Comparison of ENCODE assay signal across 1 cellular context in the genomic region with DNA sequence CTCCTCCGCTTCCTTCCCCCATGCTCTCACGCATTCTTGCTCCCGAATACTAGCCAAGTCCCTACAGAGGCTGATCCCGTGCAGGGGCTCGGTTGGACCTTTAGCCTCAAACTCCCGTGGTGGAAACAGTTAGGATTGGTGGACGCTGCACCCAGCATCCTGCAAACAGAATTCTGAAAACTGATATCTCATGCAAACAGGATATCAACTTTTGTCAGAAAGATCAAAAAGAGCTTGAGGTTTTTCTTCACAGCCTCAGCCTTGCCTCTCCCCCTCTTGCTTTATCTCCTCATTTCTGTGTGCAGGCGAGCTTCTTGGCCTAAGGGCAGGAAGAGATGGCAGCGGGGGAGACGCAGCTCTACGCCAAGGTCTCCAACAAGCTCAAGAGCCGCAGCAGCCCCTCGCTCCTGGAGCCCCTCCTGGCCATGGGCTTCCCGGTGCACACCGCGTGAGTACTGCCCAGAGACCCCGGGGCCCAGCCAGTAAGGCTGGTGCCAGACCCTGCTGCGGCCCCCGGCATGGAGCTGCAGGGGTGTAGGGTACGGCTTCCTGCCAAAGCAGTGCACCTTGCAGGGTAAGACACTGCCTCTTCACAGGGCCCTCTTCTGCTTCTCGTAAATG.
TF ChIP-seq lines count a peak whose summit lies in the region.

A gene with protein sequence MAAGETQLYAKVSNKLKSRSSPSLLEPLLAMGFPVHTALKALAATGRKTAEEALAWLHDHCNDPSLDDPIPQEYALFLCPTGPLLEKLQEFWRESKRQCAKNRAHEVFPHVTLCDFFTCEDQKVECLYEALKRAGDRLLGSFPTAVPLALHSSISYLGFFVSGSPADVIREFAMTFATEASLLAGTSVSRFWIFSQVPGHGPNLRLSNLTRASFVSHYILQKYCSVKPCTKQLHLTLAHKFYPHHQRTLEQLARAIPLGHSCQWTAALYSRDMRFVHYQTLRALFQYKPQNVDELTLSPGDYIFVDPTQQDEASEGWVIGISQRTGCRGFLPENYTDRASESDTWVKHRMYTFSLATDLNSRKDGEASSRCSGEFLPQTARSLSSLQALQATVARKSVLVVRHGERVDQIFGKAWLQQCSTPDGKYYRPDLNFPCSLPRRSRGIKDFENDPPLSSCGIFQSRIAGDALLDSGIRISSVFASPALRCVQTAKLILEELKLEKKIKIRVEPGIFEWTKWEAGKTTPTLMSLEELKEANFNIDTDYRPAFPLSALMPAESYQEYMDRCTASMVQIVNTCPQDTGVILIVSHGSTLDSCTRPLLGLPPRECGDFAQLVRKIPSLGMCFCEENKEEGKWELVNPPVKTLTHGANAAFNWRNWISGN (plus strand): TSS at position 292 of the 621 bp plus-strand sequence. CDS start 44 bp downstream, at position 336.

TF ChIP-seq in K562, 482 proteins besides CTCF, POLR2A, EP300 and RAD21 (continues in another document):
- TF ChIP-seq SNIP1 (IDR thresholded peaks at IDR 0.05; ENCODE audit: low read depth), result no peak
- TF ChIP-seq, protein P1, sequence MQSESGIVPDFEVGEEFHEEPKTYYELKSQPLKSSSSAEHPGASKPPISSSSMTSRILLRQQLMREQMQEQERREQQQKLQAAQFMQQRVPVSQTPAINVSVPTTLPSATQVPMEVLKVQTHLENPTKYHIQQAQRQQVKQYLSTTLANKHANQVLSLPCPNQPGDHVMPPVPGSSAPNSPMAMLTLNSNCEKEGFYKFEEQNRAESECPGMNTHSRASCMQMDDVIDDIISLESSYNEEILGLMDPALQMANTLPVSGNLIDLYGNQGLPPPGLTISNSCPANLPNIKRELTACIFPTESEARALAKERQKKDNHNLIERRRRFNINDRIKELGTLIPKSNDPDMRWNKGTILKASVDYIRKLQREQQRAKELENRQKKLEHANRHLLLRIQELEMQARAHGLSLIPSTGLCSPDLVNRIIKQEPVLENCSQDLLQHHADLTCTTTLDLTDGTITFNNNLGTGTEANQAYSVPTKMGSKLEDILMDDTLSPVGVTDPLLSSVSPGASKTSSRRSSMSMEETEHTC (IDR thresholded peaks at IDR 0.05), result 0 out of 2 replicates have a peak, but pooled peaks have one; percentile 27
- TF ChIP-seq, protein P2, sequence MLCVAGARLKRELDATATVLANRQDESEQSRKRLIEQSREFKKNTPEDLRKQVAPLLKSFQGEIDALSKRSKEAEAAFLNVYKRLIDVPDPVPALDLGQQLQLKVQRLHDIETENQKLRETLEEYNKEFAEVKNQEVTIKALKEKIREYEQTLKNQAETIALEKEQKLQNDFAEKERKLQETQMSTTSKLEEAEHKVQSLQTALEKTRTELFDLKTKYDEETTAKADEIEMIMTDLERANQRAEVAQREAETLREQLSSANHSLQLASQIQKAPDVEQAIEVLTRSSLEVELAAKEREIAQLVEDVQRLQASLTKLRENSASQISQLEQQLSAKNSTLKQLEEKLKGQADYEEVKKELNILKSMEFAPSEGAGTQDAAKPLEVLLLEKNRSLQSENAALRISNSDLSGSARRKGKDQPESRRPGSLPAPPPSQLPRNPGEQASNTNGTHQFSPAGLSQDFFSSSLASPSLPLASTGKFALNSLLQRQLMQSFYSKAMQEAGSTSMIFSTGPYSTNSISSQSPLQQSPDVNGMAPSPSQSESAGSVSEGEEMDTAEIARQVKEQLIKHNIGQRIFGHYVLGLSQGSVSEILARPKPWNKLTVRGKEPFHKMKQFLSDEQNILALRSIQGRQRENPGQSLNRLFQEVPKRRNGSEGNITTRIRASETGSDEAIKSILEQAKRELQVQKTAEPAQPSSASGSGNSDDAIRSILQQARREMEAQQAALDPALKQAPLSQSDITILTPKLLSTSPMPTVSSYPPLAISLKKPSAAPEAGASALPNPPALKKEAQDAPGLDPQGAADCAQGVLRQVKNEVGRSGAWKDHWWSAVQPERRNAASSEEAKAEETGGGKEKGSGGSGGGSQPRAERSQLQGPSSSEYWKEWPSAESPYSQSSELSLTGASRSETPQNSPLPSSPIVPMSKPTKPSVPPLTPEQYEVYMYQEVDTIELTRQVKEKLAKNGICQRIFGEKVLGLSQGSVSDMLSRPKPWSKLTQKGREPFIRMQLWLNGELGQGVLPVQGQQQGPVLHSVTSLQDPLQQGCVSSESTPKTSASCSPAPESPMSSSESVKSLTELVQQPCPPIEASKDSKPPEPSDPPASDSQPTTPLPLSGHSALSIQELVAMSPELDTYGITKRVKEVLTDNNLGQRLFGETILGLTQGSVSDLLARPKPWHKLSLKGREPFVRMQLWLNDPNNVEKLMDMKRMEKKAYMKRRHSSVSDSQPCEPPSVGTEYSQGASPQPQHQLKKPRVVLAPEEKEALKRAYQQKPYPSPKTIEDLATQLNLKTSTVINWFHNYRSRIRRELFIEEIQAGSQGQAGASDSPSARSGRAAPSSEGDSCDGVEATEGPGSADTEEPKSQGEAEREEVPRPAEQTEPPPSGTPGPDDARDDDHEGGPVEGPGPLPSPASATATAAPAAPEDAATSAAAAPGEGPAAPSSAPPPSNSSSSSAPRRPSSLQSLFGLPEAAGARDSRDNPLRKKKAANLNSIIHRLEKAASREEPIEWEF (CRISPR knock-in tag; IDR thresholded peaks at IDR 0.05), result 0 out of 2 replicates have a peak, but pooled peaks have one; percentile 64
- peak; percentile 88 for TF ChIP-seq NFIC (IDR thresholded peaks at IDR 0.05)
- no peak for TF ChIP-seq TOE1 (IDR thresholded peaks at IDR 0.05; ENCODE audit: borderline replicate concordance)
- TF ChIP-seq TOE1 (CRISPR knock-in tag; IDR thresholded peaks at IDR 0.05; ENCODE audit: borderline replicate concordance, low read depth), result peak; percentile 69; the same call in 1 of the 2 replicates
- TF ChIP-seq, protein P3, sequence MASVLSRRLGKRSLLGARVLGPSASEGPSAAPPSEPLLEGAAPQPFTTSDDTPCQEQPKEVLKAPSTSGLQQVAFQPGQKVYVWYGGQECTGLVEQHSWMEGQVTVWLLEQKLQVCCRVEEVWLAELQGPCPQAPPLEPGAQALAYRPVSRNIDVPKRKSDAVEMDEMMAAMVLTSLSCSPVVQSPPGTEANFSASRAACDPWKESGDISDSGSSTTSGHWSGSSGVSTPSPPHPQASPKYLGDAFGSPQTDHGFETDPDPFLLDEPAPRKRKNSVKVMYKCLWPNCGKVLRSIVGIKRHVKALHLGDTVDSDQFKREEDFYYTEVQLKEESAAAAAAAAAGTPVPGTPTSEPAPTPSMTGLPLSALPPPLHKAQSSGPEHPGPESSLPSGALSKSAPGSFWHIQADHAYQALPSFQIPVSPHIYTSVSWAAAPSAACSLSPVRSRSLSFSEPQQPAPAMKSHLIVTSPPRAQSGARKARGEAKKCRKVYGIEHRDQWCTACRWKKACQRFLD (CRISPR knock-in tag; IDR thresholded peaks at IDR 0.05), result peak; percentile 69; the same call in 1 of the 2 replicates
- peak; percentile 65 for TF ChIP-seq ZFX (CRISPR knock-in tag; IDR thresholded peaks at IDR 0.05)
- no peak for TF ChIP-seq ZNF699 (CRISPR knock-in tag; IDR thresholded peaks at IDR 0.05; ENCODE audit: insufficient replicate concordance)
- peak; percentile 73 for TF ChIP-seq CREM (IDR thresholded peaks at IDR 0.05; ENCODE audit: low read depth)
- TF ChIP-seq ZNF778 (CRISPR knock-in tag; IDR thresholded peaks at IDR 0.05), result no peak
- no peak for TF ChIP-seq MAFF (IDR thresholded peaks at IDR 0.05; ENCODE audit: low read length)
- TF ChIP-seq DIDO1 (tag; IDR thresholded peaks at IDR 0.05; ENCODE audit: low read depth), result no peak; the same call in 1 of the 2 replicates
- TF ChIP-seq, protein P4, sequence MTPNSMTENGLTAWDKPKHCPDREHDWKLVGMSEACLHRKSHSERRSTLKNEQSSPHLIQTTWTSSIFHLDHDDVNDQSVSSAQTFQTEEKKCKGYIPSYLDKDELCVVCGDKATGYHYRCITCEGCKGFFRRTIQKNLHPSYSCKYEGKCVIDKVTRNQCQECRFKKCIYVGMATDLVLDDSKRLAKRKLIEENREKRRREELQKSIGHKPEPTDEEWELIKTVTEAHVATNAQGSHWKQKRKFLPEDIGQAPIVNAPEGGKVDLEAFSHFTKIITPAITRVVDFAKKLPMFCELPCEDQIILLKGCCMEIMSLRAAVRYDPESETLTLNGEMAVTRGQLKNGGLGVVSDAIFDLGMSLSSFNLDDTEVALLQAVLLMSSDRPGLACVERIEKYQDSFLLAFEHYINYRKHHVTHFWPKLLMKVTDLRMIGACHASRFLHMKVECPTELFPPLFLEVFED (CRISPR knock-in tag; conservative IDR thresholded peaks at IDR 0.05), result no peak
- TF ChIP-seq ZKSCAN8 (CRISPR knock-in tag; IDR thresholded peaks at IDR 0.05), result peak; percentile 75; the same call in 1 of the 2 replicates
- TF ChIP-seq, protein P5, sequence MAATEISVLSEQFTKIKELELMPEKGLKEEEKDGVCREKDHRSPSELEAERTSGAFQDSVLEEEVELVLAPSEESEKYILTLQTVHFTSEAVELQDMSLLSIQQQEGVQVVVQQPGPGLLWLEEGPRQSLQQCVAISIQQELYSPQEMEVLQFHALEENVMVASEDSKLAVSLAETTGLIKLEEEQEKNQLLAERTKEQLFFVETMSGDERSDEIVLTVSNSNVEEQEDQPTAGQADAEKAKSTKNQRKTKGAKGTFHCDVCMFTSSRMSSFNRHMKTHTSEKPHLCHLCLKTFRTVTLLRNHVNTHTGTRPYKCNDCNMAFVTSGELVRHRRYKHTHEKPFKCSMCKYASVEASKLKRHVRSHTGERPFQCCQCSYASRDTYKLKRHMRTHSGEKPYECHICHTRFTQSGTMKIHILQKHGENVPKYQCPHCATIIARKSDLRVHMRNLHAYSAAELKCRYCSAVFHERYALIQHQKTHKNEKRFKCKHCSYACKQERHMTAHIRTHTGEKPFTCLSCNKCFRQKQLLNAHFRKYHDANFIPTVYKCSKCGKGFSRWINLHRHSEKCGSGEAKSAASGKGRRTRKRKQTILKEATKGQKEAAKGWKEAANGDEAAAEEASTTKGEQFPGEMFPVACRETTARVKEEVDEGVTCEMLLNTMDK (IDR thresholded peaks at IDR 0.05; ENCODE audit: borderline replicate concordance, insufficient read depth, low read depth, low read length, poor library complexity, severe bottlenecking), result no peak
- TF ChIP-seq ATF7 (IDR thresholded peaks at IDR 0.05), result peak; percentile 31; the same call in 1 of the 2 replicates
- TF ChIP-seq, protein P6, sequence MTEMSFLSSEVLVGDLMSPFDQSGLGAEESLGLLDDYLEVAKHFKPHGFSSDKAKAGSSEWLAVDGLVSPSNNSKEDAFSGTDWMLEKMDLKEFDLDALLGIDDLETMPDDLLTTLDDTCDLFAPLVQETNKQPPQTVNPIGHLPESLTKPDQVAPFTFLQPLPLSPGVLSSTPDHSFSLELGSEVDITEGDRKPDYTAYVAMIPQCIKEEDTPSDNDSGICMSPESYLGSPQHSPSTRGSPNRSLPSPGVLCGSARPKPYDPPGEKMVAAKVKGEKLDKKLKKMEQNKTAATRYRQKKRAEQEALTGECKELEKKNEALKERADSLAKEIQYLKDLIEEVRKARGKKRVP (CRISPR knock-in tag; IDR thresholded peaks at IDR 0.05), result 0 out of 2 replicates have a peak, but pooled peaks have one; percentile 28
- TF ChIP-seq CCNT2 (IDR thresholded peaks at IDR 0.05; ENCODE audit: borderline replicate concordance, extremely low read depth, insufficient read length, low read depth, low read length), result peak; percentile 80
- peak; percentile 95 for TF ChIP-seq LEF1 (IDR thresholded peaks at IDR 0.05)
- peak; percentile 96; the same call in 1 of the 2 replicates for TF ChIP-seq ZBTB7A (IDR thresholded peaks at IDR 0.05; ENCODE audit: borderline replicate concordance, control insufficient read depth, low read depth, low read length)
- TF ChIP-seq SIN3A (IDR thresholded peaks at IDR 0.05; ENCODE audit: borderline replicate concordance in 2 of 2, control insufficient read depth in 1 of 2, low read depth in 2 of 2, low read length in 2 of 2), result no peak
- peak; percentile 67 for TF ChIP-seq ZNF584 (CRISPR knock-in tag; IDR thresholded peaks at IDR 0.05; ENCODE audit: low read depth)
- no peak for TF ChIP-seq ETS2 (tag; IDR thresholded peaks at IDR 0.05; ENCODE audit: borderline replicate concordance, poor library complexity, severe bottlenecking)
- no peak for TF ChIP-seq HNRNPL (IDR thresholded peaks at IDR 0.05; ENCODE audit: low read depth, low read length)
- TF ChIP-seq, protein P7, sequence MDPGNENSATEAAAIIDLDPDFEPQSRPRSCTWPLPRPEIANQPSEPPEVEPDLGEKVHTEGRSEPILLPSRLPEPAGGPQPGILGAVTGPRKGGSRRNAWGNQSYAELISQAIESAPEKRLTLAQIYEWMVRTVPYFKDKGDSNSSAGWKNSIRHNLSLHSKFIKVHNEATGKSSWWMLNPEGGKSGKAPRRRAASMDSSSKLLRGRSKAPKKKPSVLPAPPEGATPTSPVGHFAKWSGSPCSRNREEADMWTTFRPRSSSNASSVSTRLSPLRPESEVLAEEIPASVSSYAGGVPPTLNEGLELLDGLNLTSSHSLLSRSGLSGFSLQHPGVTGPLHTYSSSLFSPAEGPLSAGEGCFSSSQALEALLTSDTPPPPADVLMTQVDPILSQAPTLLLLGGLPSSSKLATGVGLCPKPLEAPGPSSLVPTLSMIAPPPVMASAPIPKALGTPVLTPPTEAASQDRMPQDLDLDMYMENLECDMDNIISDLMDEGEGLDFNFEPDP (CRISPR knock-in tag; IDR thresholded peaks at IDR 0.05), result no peak
- TF ChIP-seq, protein P8, sequence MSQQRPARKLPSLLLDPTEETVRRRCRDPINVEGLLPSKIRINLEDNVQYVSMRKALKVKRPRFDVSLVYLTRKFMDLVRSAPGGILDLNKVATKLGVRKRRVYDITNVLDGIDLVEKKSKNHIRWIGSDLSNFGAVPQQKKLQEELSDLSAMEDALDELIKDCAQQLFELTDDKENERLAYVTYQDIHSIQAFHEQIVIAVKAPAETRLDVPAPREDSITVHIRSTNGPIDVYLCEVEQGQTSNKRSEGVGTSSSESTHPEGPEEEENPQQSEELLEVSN (IDR thresholded peaks at IDR 0.05; ENCODE audit: borderline replicate concordance in 1 of 2, extremely low read depth in 1 of 2, insufficient read depth in 1 of 2, insufficient read length in 1 of 2, low read depth in 1 of 2, low read length in 1 of 2, poor library complexity in 1 of 2, severe bottlenecking in 1 of 2), result no peak
- peak; percentile 94 for TF ChIP-seq GATA2 (CRISPR knock-in tag; IDR thresholded peaks at IDR 0.05)
- TF ChIP-seq PTBP1 (IDR thresholded peaks at IDR 0.05; ENCODE audit: low read depth, low read length), result no peak
- TF ChIP-seq FOXK2 (conservative IDR thresholded peaks at IDR 0.05 in 1 of 2, IDR thresholded peaks at IDR 0.05 in 1 of 2; ENCODE audit: low read depth in 2 of 2), result no peak
- TF ChIP-seq TBP (optimal IDR thresholded peaks at IDR 0.05; ENCODE audit: low read depth, low read length), result no peak
- peak in 1 of 3 experiments; percentile 61 for TF ChIP-seq YY1 (IDR thresholded peaks at IDR 0.05; ENCODE audit: borderline replicate concordance in 1 of 3, control insufficient read depth in 1 of 3, extremely low read depth in 1 of 3, insufficient read depth in 3 of 3, insufficient read length in 1 of 3, insufficient replicate concordance in 2 of 3, low read depth in 1 of 3, low read length in 2 of 3)
- no peak for TF ChIP-seq POLR2AphosphoS2 (IDR thresholded peaks at IDR 0.05; ENCODE audit: low read length)
- peak; percentile 73 for TF ChIP-seq BRD9 (IDR thresholded peaks at IDR 0.05; ENCODE audit: low read depth, partially characterized antibody)
- TF ChIP-seq KLF16 (IDR thresholded peaks at IDR 0.05), result peak; percentile 93
- TF ChIP-seq NEUROD1 (IDR thresholded peaks at IDR 0.05; ENCODE audit: borderline replicate concordance, low read depth, low read length, partially characterized antibody), result peak; percentile 62
- peak; percentile 63 for TF ChIP-seq ZNF444 (CRISPR knock-in tag; IDR thresholded peaks at IDR 0.05)
- TF ChIP-seq, protein P9, sequence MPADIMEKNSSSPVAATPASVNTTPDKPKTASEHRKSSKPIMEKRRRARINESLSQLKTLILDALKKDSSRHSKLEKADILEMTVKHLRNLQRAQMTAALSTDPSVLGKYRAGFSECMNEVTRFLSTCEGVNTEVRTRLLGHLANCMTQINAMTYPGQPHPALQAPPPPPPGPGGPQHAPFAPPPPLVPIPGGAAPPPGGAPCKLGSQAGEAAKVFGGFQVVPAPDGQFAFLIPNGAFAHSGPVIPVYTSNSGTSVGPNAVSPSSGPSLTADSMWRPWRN (IDR thresholded peaks at IDR 0.05; ENCODE audit: low read depth), result peak; percentile 74
- peak in 1 of 2 experiments; percentile 51; a peak in 1 of 4 replicates for TF ChIP-seq TBL1XR1 (IDR thresholded peaks at IDR 0.05; ENCODE audit: low read length in 2 of 2)
